In the genomic region with DNA sequence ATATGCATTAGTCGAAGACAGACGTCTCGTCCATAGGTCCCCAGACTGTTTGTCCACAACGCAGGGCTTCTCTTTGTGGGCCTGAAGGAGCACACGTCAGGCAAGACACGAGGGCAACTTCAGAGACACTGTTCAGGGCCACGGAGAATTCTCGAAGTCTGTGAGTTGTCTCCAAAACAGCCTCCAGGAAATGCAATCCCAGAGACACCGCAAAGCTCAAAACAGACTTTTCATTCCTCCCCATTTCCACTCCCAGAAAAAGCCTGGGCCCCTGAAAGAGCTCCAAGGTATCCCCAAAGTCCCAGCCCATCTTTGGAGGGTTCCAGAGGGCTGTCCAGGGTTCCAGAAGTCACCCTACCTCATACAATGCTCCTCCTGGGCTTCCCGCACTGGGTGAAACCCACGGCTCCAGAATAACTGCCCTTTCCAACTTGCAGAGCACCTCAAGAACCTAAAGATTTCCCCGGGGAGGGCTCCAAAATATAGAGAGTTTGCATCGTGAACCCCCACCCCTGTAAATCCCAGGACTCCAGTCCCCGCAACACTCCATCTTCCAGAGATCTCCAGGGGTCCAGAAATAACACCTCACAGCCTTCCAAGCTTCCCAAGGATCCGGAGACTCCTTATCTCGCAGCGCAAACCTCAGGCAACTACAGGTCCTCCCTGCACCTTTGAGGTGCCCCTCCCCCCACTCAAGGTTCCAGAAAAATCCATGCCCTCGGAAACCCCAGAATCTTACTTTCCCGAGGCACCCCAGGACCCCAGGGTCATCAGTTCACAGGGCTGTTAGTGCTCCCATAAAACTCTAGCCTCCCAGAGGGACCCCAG, we compare ENCODE assay signal across 6 cellular contexts. TPM values are rescaled to one million over a fixed set of nuclear protein-coding genes. Genes with fewer than 3 reads are reported as not detected.
A peak's percentile ranks its signal among the peaks of the same experiment; 100 is the strongest.
DNase-seq lines count a peak whose midpoint lies in the region; ATAC-seq and TF ChIP-seq lines count a peak whose summit lies in the region.

No MANE protein-coding gene starts in this region.

- CTCF ChIA-PET in AG04450 (lab: Charles Lee), result interaction anchor here (0.6 to 0.9 kb wide), 3 partner anchors 10 to 29 kb away, joined by 3 to 4 read pairs (median 4); a partner anchor contains a TSS

- ATAC-seq in stimulated activated effector memory CD8-positive, alpha-beta T cell treated with anti-CD3 and anti-CD28 coated beads, Interleukin-12 subunit alpha, Interleukin-12 subunit beta, amount 100 ng/mL, for 72 hours, result no peak
- no peak for ATAC-seq in HG03378 (IDR thresholded peaks at IDR 0.05; ENCODE audit: unreplicated experiment)
- ATAC-seq in HG02610 (IDR thresholded peaks at IDR 0.05; ENCODE audit: unreplicated experiment), result no peak

- peaks cover 74% of the 10 kb centered on the region for H3K4me1 Mint-ChIP-seq in stimulated activated effector memory CD8-positive, alpha-beta T cell treated with anti-CD3 and anti-CD28 coated beads, Interleukin-12 subunit alpha, Interleukin-12 subunit beta, amount 100 ng/mL, for 72 hours

- peaks cover 100% of the 10 kb centered on the region for H3K36me3 Mint-ChIP-seq in stimulated activated effector memory CD8-positive, alpha-beta T cell treated with anti-CD3 and anti-CD28 coated beads, Interleukin-12 subunit alpha, Interleukin-12 subunit beta, amount 100 ng/mL, for 72 hours

- POLR2A ChIA-PET in AG04450 (lab: Yijun Ruan, JAX), result interaction anchor here (0.6 to 5.6 kb wide), 17 partner anchors 10 to 239 kb away, joined by 3 to 83 read pairs (median 5); a partner anchor contains a TSS

- H3K9me3 Mint-ChIP-seq in stimulated activated effector memory CD8-positive, alpha-beta T cell treated with anti-CD3 and anti-CD28 coated beads, Interleukin-12 subunit alpha, Interleukin-12 subunit beta, amount 100 ng/mL, for 72 hours, result no peaks in the 10 kb centered on the region

- H3K27me3 ChIP-seq in AG04450 (ENCODE audit: control insufficient read depth, insufficient read depth, low read length), result no peaks in the 10 kb centered on the region

- H3K9me3 ChIP-seq in AG04450 (ENCODE audit: control insufficient read depth, insufficient read depth, low read length), result peaks cover 9% of the 10 kb centered on the region; the same call in 1 of the 2 replicates

- peak overlapping the region; percentile 100 for H3K27ac Mint-ChIP-seq in stimulated activated effector memory CD8-positive, alpha-beta T cell treated with anti-CD3 and anti-CD28 coated beads, Interleukin-12 subunit alpha, Interleukin-12 subunit beta, amount 100 ng/mL, for 72 hours

- TF ChIP-seq CTCF in AG04450 (IDR thresholded peaks at IDR 0.05; ENCODE audit: low read depth, low read length), result no peak

- H3K4me3 ChIP-seq in AG04450 (ENCODE audit: low read depth, low read length), result 0 out of 2 replicates have a peak overlapping the region, but pooled peaks have one; percentile 20

- H3K4me3 Mint-ChIP-seq in stimulated activated effector memory CD8-positive, alpha-beta T cell treated with anti-CD3 and anti-CD28 coated beads, Interleukin-12 subunit alpha, Interleukin-12 subunit beta, amount 100 ng/mL, for 72 hours, result peak overlapping the region; percentile 100

- H3K27ac ChIP-seq in AG04450 (ENCODE audit: low read depth, low read length), result peak overlapping the region; percentile 98

- DNase-seq in AG04450 (ENCODE audit: low read depth, low spot score), result no peak
- DNase-seq in LHCN-M2 (ENCODE audit: low read depth), result peak; percentile 51
- peak; percentile 66 for DNase-seq in fibroblast of gingiva (ENCODE audit: low read depth)
- DNase-seq in stimulated activated effector memory CD8-positive, alpha-beta T cell treated with anti-CD3 and anti-CD28 coated beads, Interleukin-12 subunit alpha, Interleukin-12 subunit beta, amount 100 ng/mL, for 72 hours (ENCODE audit: low spot score in 2 of 2), result peak in 1 of 2 donors; percentile 61

RNA-seq across cellular contexts. Expression of a gene that starts 0.7 kb away (rescaled TPM):
- 3,644 and 5,326 TPM in 2 replicates for polyA plus RNA-seq in AG04450 (2011; rRNA removed)
- 1,419 and 2,011 TPM in 2 replicates for polyA minus RNA-seq in AG04450 (2011; rRNA and poly(A)+ RNA removed)
- total RNA-seq in LHCN-M2 (2014; rRNA removed), result 2,158 and 2,177 TPM in 2 replicates
- polyA plus RNA-seq in LHCN-M2 (2012), result 8,488 TPM

RNA-seq across cellular contexts. Expression of a gene that starts 9.7 kb away (rescaled TPM):
- 110 and 147 TPM in 2 replicates for polyA plus RNA-seq in AG04450 (2011; rRNA removed)
- 87.3 and 124 TPM in 2 replicates for polyA minus RNA-seq in AG04450 (2011; rRNA and poly(A)+ RNA removed)
- 170 and 176 TPM in 2 replicates for total RNA-seq in LHCN-M2 (2014; rRNA removed)
- polyA plus RNA-seq in LHCN-M2 (2012), result 394 TPM

RNA-seq across cellular contexts. Expression of a gene that starts 28.7 kb away (rescaled TPM):
- polyA plus RNA-seq in AG04450 (2011; rRNA removed), result 19.5 and 24.1 TPM in 2 replicates
- 33.6 and 40.9 TPM in 2 replicates for polyA minus RNA-seq in AG04450 (2011; rRNA and poly(A)+ RNA removed)
- total RNA-seq in LHCN-M2 (2014; rRNA removed), result 78.8 and 80.0 TPM in 2 replicates
- polyA plus RNA-seq in LHCN-M2 (2012), result 133 TPM

RNA-seq across cellular contexts. Expression of a gene that starts 29.3 kb away (rescaled TPM):
- polyA plus RNA-seq in AG04450 (2011; rRNA removed), result 107 and 131 TPM in 2 replicates
- polyA minus RNA-seq in AG04450 (2011; rRNA and poly(A)+ RNA removed), result 128 and 170 TPM in 2 replicates
- 263 and 300 TPM in 2 replicates for total RNA-seq in LHCN-M2 (2014; rRNA removed)
- 177 TPM for polyA plus RNA-seq in LHCN-M2 (2012)

RNA-seq across cellular contexts. Expression of a gene that starts 30.9 kb away (rescaled TPM):
- polyA plus RNA-seq in AG04450 (2011; rRNA removed), result 0.48 and 0.61 TPM in 2 replicates
- 0.55 TPM in 1 of 2 replicates, not detected in the other for polyA minus RNA-seq in AG04450 (2011; rRNA and poly(A)+ RNA removed)
- total RNA-seq in LHCN-M2 (2014; rRNA removed), result 0.96 TPM in 1 of 2 replicates, not detected in the other
- polyA plus RNA-seq in LHCN-M2 (2012), result 0.12 TPM
